ENCODE assay signal across 23 cellular contexts in genomic region chr16:11268921-11269375, GRCh38. TPM values are rescaled to one million over a fixed set of nuclear protein-coding genes. Genes with fewer than 3 reads are reported as not detected.
"Had no signal": no experiment of that assay in that cellular context is flagged by ENCODE, and none has a peak within 500 bp of the region (broad histone marks: within the 10 kb centered on the region; RNA-seq: fewer than 3 reads in every experiment).

Gene TNP2, minus strand, starts transcription at chr16:11269325. Its CDS starts 63 bp downstream, at chr16:11269262.

- H3K9me3 ChIP-seq: SJSA1 had no signal

- DNase-seq: KBM-7, MV-4-11, NCI-H1048, NCI-H1105, NCI-H1417, NCI-H1436 treated with DMSO at 0.1 percent for 48 hours, NCI-H1694, NCI-H187 treated with DMSO at 0.1 percent for 48 hours, NCI-H2029 treated with DMSO at 0.1 percent for 48 hours, NCI-H2227 treated with DMSO at 0.1 percent for 48 hours, NCI-H524, NCI-H526 treated with DMSO at 0.1 percent for 48 hours, NCI-H774, Right ventricle myocardium superior, RPMI8226, SIG-M5 had no signal

- FAIRE-seq: RCC 7860 had no signal

- H3K27me3 ChIP-seq: SJSA1 had no signal

- H3K36me3 ChIP-seq: SJSA1 had no signal

- H3K4me3 ChIP-seq: SJSA1, SK-N-MC had no signal

- H3K27ac ChIP-seq: HL-60, SJSA1, SK-N-MC had no signal

RNA-seq across cellular contexts. Expression of gene TNP2, which starts in this region (rescaled TPM):
- total RNA-seq: LHCN-M2, MCF 10A, NCI-H460, Right ventricle myocardium superior, SJSA1 had no signal
